ENCODE assay signal across 8 cellular contexts in the genomic region with DNA sequence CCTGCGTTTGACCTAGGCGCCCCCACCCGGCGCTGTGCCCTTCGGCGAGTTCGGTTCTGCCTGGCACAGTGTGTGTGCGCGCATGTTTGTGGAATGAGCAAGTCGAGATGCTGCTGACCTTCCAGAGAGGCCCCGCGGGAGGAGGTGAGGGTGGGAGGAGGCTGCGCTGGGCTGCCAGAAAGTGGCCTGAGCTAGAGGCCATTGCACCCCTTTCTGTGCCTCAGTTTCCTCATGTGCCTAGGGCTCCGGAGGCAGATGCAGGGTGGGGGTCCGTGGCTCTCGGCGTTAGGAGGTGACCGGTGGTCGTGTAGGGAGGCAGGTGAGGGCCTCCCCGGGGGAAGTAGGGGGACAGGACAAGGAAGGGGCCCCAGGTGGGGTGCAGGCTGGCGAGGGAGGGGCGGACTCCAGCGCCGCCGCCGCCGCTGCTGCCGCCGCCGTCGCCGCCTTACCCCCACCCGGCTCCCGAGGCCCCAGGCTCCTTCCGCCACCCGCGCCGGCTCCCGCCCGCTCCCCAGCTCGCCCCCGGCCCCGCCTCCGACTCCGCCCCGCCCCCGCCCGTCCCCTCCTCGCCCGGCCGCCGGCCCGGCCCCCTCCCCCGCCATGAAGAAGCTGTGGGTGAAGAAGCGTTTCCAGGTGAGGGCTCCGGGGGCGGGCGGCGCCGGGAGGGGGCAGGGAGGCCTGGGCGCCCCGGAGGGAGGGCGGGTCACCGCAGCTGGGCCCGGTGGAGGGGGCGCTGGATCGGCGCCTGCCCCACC. TPM values are rescaled to one million over a fixed set of nuclear protein-coding genes. Genes with fewer than 3 reads are reported as not detected.
DNase-seq lines count a peak whose midpoint lies in the region; ATAC-seq and TF ChIP-seq lines count a peak whose summit lies in the region.

No MANE protein-coding gene starts in this region.

- peak; percentile 56 for ATAC-seq in GM23338
- peak; percentile 63 to 70 for ATAC-seq in activated naive CD4-positive, alpha-beta T cell treated with anti-CD3 and anti-CD28 coated beads, Interleukin-2, amount 50 U/mL, for 72 hours
- peak; percentile 50 to 67 (median 62) for ATAC-seq in psoas muscle
- ATAC-seq in GM19467 (IDR thresholded peaks at IDR 0.05; ENCODE audit: unreplicated experiment) = no peak
- no peak for ATAC-seq in HG03460 (IDR thresholded peaks at IDR 0.05; ENCODE audit: unreplicated experiment)
- no peak for ATAC-seq in HG02571 (IDR thresholded peaks at IDR 0.05; ENCODE audit: unreplicated experiment)

- no peaks in the 10 kb centered on the region for H3K36me3 ChIP-seq in GM23338 (ENCODE audit: insufficient read depth)
- H3K36me3 ChIP-seq in OCI-LY7 (ENCODE audit: insufficient read depth, low read length) = no peaks in the 10 kb centered on the region
- no peaks in the 10 kb centered on the region for H3K36me3 ChIP-seq in cardiac muscle cell
- H3K36me3 ChIP-seq in psoas muscle (ENCODE audit: insufficient read depth in 1 of 2, low read depth in 1 of 2) = peaks cover 0 to 25% of the 10 kb centered on the region in 2 donors

- TF ChIP-seq CTCF in GM23338 (conservative IDR thresholded peaks at IDR 0.05; ENCODE audit: low read depth in 2 of 2) (peak in 1 of 2 experiments; percentile 22; a peak in 2 of 4 replicates), OCI-LY7 (conservative IDR thresholded peaks at IDR 0.05; ENCODE audit: low read length) (no peak), cardiac muscle cell (IDR thresholded peaks at IDR 0.05; ENCODE audit: low read depth, low read length) (no peak), psoas muscle (IDR thresholded peaks at IDR 0.05) (no peak)

- H3K4me3 ChIP-seq in GM23338 (peak overlapping the region; percentile 71), OCI-LY7 (ENCODE audit: low read depth, low read length, poor library complexity, severe bottlenecking) (peak overlapping the region; percentile 53), cardiac muscle cell (peak overlapping the region; percentile 85), psoas muscle (peak overlapping the region; percentile 59)

- WGBS in psoas muscle, 3 donors = 1 to 3% (median 2%) methylated on average over 19 to 61 of the region's 68 CpGs

- H3K4me1 ChIP-seq in GM23338 (ENCODE audit: insufficient read depth) (peaks cover 14% of the 10 kb centered on the region), OCI-LY7 (ENCODE audit: insufficient read depth, low read length, poor library complexity, severe bottlenecking) (peaks cover 9% of the 10 kb centered on the region), cardiac muscle cell (ENCODE audit: low read depth) (peaks cover 29% of the 10 kb centered on the region), psoas muscle (peaks cover 51% of the 10 kb centered on the region)

- intact Hi-C loops in OCI-LY7 (cut with micrococcal nuclease; ENCODE audit: unreplicated experiment) (no loop called here), psoas muscle (cut with DNase I) (no loop called here)

- H3K27ac ChIP-seq in GM23338 (ENCODE audit: low read depth) (no peak overlapping the region), OCI-LY7 (ENCODE audit: low read depth, low read length, poor library complexity, severe bottlenecking) (no peak overlapping the region), cardiac muscle cell (no peak overlapping the region), psoas muscle (peak overlapping the region; percentile 92)

- DNase-seq in GM23338 (ENCODE audit: low spot score) (peak; percentile 72), OCI-LY7 (ENCODE audit: low spot score) (peak; percentile 32), cardiac muscle cell (ENCODE audit: low read depth in 1 of 2, low spot score in 1 of 2) (peak; percentile 57 to 70), psoas muscle (peak; percentile 55 to 82)
- DNase-seq in activated naive CD4-positive, alpha-beta T cell treated with anti-CD3 and anti-CD28 coated beads, Interleukin-2, amount 50 U/mL, for 72 hours (ENCODE audit: low spot score in 2 of 2) = peak in 1 of 2 donors; percentile 36

- H3K9me2 ChIP-seq in GM23338 (ENCODE audit: insufficient read depth) (no peaks in the 10 kb centered on the region), OCI-LY7 (ENCODE audit: insufficient read depth, low read length) (no peaks in the 10 kb centered on the region)

- H4K20me1 ChIP-seq in GM23338 (replicated peaks; ENCODE audit: insufficient read depth) (no peaks in the 10 kb centered on the region), OCI-LY7 (ENCODE audit: insufficient read depth, low read length) (no peaks in the 10 kb centered on the region)

- H3K27me3 ChIP-seq in GM23338 (ENCODE audit: insufficient read depth) (peaks cover 60% of the 10 kb centered on the region), cardiac muscle cell (no peaks in the 10 kb centered on the region), psoas muscle (ENCODE audit: insufficient read depth in 3 of 3, low read length in 2 of 3) (no peaks in the 10 kb centered on the region)

- no peaks in the 10 kb centered on the region for H3F3A ChIP-seq in GM23338 (replicated peaks; ENCODE audit: low read depth)

- POLR2A ChIA-PET in OCI-LY7 (lab: Charles Lee) = no interaction called here

- H3K4me1 Mint-ChIP-seq in GM23338 = peaks cover 34% of the 10 kb centered on the region

- H3K9me3 Mint-ChIP-seq in GM23338 = no peaks in the 10 kb centered on the region
- no peaks in the 10 kb centered on the region for H3K9me3 Mint-ChIP-seq in activated naive CD4-positive, alpha-beta T cell treated with anti-CD3 and anti-CD28 coated beads, Interleukin-2, amount 50 U/mL, for 72 hours

- H3K79me2 ChIP-seq in GM23338 (replicated peaks; ENCODE audit: insufficient read depth) (no peaks in the 10 kb centered on the region), OCI-LY7 (ENCODE audit: insufficient read depth, low read depth, low read length) (no peaks in the 10 kb centered on the region)

- no TSS peak for BruUV-seq in OCI-LY7 (replicated peaks; lab: Mats Ljungman, UMichigan)

- H3K36me3 Mint-ChIP-seq in GM23338 (ENCODE audit: low read depth) = no peaks in the 10 kb centered on the region
- no peaks in the 10 kb centered on the region for H3K36me3 Mint-ChIP-seq in activated naive CD4-positive, alpha-beta T cell treated with anti-CD3 and anti-CD28 coated beads, Interleukin-2, amount 50 U/mL, for 72 hours

- CTCF ChIA-PET in OCI-LY7 (lab: Charles Lee; ENCODE audit: unreplicated experiment) = interaction anchor here (1.3 kb wide), 1 partner anchor 14 kb away, joined by 3 read pairs; no protein-coding TSS in a partner anchor

- peak overlapping the region; percentile 79 for H3K4me3 Mint-ChIP-seq in GM23338

- no peak overlapping the region for H3K27ac Mint-ChIP-seq in GM23338
- H3K27ac Mint-ChIP-seq in activated naive CD4-positive, alpha-beta T cell treated with anti-CD3 and anti-CD28 coated beads, Interleukin-2, amount 50 U/mL, for 72 hours = peak overlapping the region in 1 of 2 donors; percentile 52

- H2AFZ ChIP-seq in GM23338 (peak overlapping the region; percentile 98), OCI-LY7 (ENCODE audit: low read length) (no peak overlapping the region)

- H3K4me2 ChIP-seq in GM23338 (peak overlapping the region; percentile 86), OCI-LY7 (ENCODE audit: low read length) (peak overlapping the region; percentile 53)

- H3K27me3 Mint-ChIP-seq in GM23338 (ENCODE audit: insufficient read depth, low read depth, poor library complexity) = peaks cover 30% of the 10 kb centered on the region

- H3K9me3 ChIP-seq in OCI-LY7 (ENCODE audit: low read length) (no peaks in the 10 kb centered on the region), cardiac muscle cell (ENCODE audit: low read depth) (no peaks in the 10 kb centered on the region), psoas muscle (no peaks in the 10 kb centered on the region)

RNA-seq across cellular contexts. Expression of a gene that starts 7.0 kb away (rescaled TPM):
- 32.4 and 32.6 TPM in 2 replicates for total RNA-seq in GM23338 (2014; rRNA removed; shearing (Covaris generic))
- 12.6 and 12.9 TPM in 2 replicates for polyA plus RNA-seq in GM23338 (2016; fragmentation: Nextera tagmentation; extraction: Ambion mirVana)
- 0.13 TPM in 1 of 2 replicates, not detected in the other for total RNA-seq in OCI-LY7 (2014; rRNA removed; shearing (Covaris generic))
- total RNA-seq in OCI-LY7 (2022) = 0.35 and 0.46 TPM in 2 replicates
- 1 to 10 TPM; 2.2 to 2.8 TPM for total RNA-seq in activated naive CD4-positive, alpha-beta T cell treated with anti-CD3 and anti-CD28 coated beads, Interleukin-2, amount 50 U/mL, for 72 hours
- 275 and 292 TPM in 2 replicates for total RNA-seq in cardiac muscle cell
- 185 and 188 TPM in 2 replicates for polyA plus RNA-seq in cardiac muscle cell
- total RNA-seq in psoas muscle = 100 to 1,000 TPM; 239 to 419 (median 304) TPM
- polyA plus RNA-seq in psoas muscle = 100 to 1,000 TPM in 2 of 3 donors, 10 to 100 TPM in 1; 34.8 to 190 (median 133) TPM

RNA-seq across cellular contexts. Expression of a gene that starts 23.5 kb away (rescaled TPM):
- total RNA-seq in GM23338 (2014; rRNA removed; shearing (Covaris generic)) = 2.0 and 6.1 TPM in 2 replicates
- 1.0 and 1.3 TPM in 2 replicates for polyA plus RNA-seq in GM23338 (2016; fragmentation: Nextera tagmentation; extraction: Ambion mirVana)
- not detected in 2 replicates for total RNA-seq in OCI-LY7 (2014; rRNA removed; shearing (Covaris generic))
- not detected in 2 replicates for total RNA-seq in OCI-LY7 (2022)
- not detected for total RNA-seq in activated naive CD4-positive, alpha-beta T cell treated with anti-CD3 and anti-CD28 coated beads, Interleukin-2, amount 50 U/mL, for 72 hours
- total RNA-seq in cardiac muscle cell = 37.2 and 47.0 TPM in 2 replicates
- polyA plus RNA-seq in cardiac muscle cell = 17.5 and 20.4 TPM in 2 replicates
- total RNA-seq in psoas muscle = over 10,000 TPM; 12,653 to 14,820 (median 13,821) TPM
- over 10,000 TPM in 2 of 3 donors, 1,000 to 10,000 TPM in 1; 8,143 to 13,925 (median 13,727) TPM for polyA plus RNA-seq in psoas muscle

RNA-seq across cellular contexts. Expression of a gene that starts 53.9 kb away (rescaled TPM):
- 58.8 and 67.9 TPM in 2 replicates for total RNA-seq in GM23338 (2014; rRNA removed; shearing (Covaris generic))
- polyA plus RNA-seq in GM23338 (2016; fragmentation: Nextera tagmentation; extraction: Ambion mirVana) = 44.9 and 49.2 TPM in 2 replicates
- total RNA-seq in OCI-LY7 (2014; rRNA removed; shearing (Covaris generic)) = 39.3 and 40.5 TPM in 2 replicates
- 54.2 and 63.6 TPM in 2 replicates for total RNA-seq in OCI-LY7 (2022)
- total RNA-seq in activated naive CD4-positive, alpha-beta T cell treated with anti-CD3 and anti-CD28 coated beads, Interleukin-2, amount 50 U/mL, for 72 hours = 10 to 100 TPM; 61.1 to 96.0 TPM
- total RNA-seq in cardiac muscle cell = 67.2 and 70.4 TPM in 2 replicates
- polyA plus RNA-seq in cardiac muscle cell = 104 and 117 TPM in 2 replicates
- 10 to 100 TPM; 60.9 to 88.3 (median 63.9) TPM for total RNA-seq in psoas muscle
- polyA plus RNA-seq in psoas muscle = 10 to 100 TPM; 46.7 to 93.1 (median 68.7) TPM

RNA-seq across cellular contexts. Expression of a gene that starts 57.1 kb away (rescaled TPM):
- 33.8 and 37.3 TPM in 2 replicates for total RNA-seq in GM23338 (2014; rRNA removed; shearing (Covaris generic))
- polyA plus RNA-seq in GM23338 (2016; fragmentation: Nextera tagmentation; extraction: Ambion mirVana) (25.2 and 27.0 TPM in 2 replicates), cardiac muscle cell (52.7 and 67.5 TPM in 2 replicates), psoas muscle (10 to 100 TPM; 20.0 to 33.8 (median 26.9) TPM)
- 22.3 and 28.4 TPM in 2 replicates for total RNA-seq in OCI-LY7 (2014; rRNA removed; shearing (Covaris generic))
- total RNA-seq in OCI-LY7 (2022) (42.9 and 46.4 TPM in 2 replicates), cardiac muscle cell (35.0 and 45.5 TPM in 2 replicates), psoas muscle (10 to 100 TPM; 14.4 to 23.4 (median 18.2) TPM)
- total RNA-seq in activated naive CD4-positive, alpha-beta T cell treated with anti-CD3 and anti-CD28 coated beads, Interleukin-2, amount 50 U/mL, for 72 hours = 10 to 100 TPM; 29.1 to 34.1 TPM

Comparison
In these comparisons a context has a peak if more than half of its experiments do, and no peak if none do; other contexts are left out.
1. ATAC-seq: peak in GM23338 (single experiment), activated naive CD4-positive, alpha-beta T cell treated with anti-CD3 and anti-CD28 coated beads, Interleukin-2, amount 50 U/mL, for 72 hours (2 of 2) and psoas muscle (4 of 4); none in GM19467 (single experiment), HG03460 (single experiment) and HG02571 (single experiment).
2. RNA of a gene that starts 23.5 kb away (total RNA-seq): 12,653 to 14,820 TPM in psoas muscle; 37.2 to 47.0 TPM in cardiac muscle cell, 2.0 to 6.1 TPM in GM23338, not detected in OCI-LY7 and not detected in activated naive CD4-positive, alpha-beta T cell treated with anti-CD3 and anti-CD28 coated beads, Interleukin-2, amount 50 U/mL, for 72 hours; every median in the first group is over 100 times any median in the second.
3. Peak in every context shown above with its lines, with median percentiles within 50 percentile points of each other: H3K4me3 ChIP-seq.